In genomic region chr20:63108247-63108646, GRCh38 we compare ENCODE assay signal across 18 cellular contexts.
DNase-seq lines count a peak whose midpoint lies in the region; ATAC-seq, FAIRE-seq and TF ChIP-seq lines count a peak whose summit lies in the region.
"Had no signal": no experiment of that assay in that cellular context is flagged by ENCODE, and none has a peak within 500 bp of the region (broad histone marks: within the 10 kb centered on the region; RNA-seq: fewer than 3 reads in every experiment).

No MANE protein-coding gene starts in this region.

- POLR2A ChIA-PET in HepG2 (lab: Yijun Ruan, JAX) = no interaction called here

- no peak for TF ChIP-seq RAD21 in HepG2 (CRISPR knock-in tag; IDR thresholded peaks at IDR 0.05)

- H3K4me1 ChIP-seq in heart left ventricle (no peaks in the 10 kb centered on the region), right atrium auricular region (no peaks in the 10 kb centered on the region), RWPE2 (ENCODE audit: insufficient read depth, poor library complexity, severe bottlenecking) (no peaks in the 10 kb centered on the region), HepG2 (ENCODE audit: insufficient read depth, low read length) (no peaks in the 10 kb centered on the region), spleen (no peaks in the 10 kb centered on the region)

- no TSS peak for BruUV-seq in HepG2 (replicated peaks; lab: Mats Ljungman, UMichigan)

- intact Hi-C loops in heart left ventricle (cut with DNase I) = no loop called here
- intact Hi-C loops in HepG2 (cut with micrococcal nuclease; ENCODE audit: unreplicated experiment) = no loop called here
- intact Hi-C loops in spleen (cut with DNase I; ENCODE audit: low total_unique reads) = no loop called here

- peaks cover 0 to 26% (median 7%) of the 10 kb centered on the region in 12 donors for H3K9me3 ChIP-seq in heart left ventricle
- peaks cover 0 to 30% of the 10 kb centered on the region in 2 donors for H3K9me3 ChIP-seq in right atrium auricular region
- peaks cover 7% of the 10 kb centered on the region for H3K9me3 ChIP-seq in RWPE2 (ENCODE audit: severe bottlenecking)
- H3K9me3 ChIP-seq in HepG2 (ENCODE audit: low read length) = 0 out of 2 replicates have a peak, but pooled peaks cover 4% of the 10 kb centered on the region
- peaks cover 0 to 65% (median 36%) of the 10 kb centered on the region in 8 donors for H3K9me3 ChIP-seq in spleen

- 0 out of 2 replicates have a peak, but pooled peaks cover 11% of the 10 kb centered on the region for H4K20me1 ChIP-seq in HepG2 (ENCODE audit: insufficient read depth, low read length)
- H4K20me1 ChIP-seq: BLaER1 had no signal

- TF ChIP-seq POLR2A in heart left ventricle (IDR thresholded peaks at IDR 0.05) (no peak), HepG2 (IDR thresholded peaks at IDR 0.05; ENCODE audit: insufficient read depth in 1 of 2, low read depth in 2 of 2, low read length in 2 of 2) (no peak), spleen (IDR thresholded peaks at IDR 0.05) (no peak)

- H3K27ac ChIP-seq in heart left ventricle (no peak overlapping the region), right atrium auricular region (no peak overlapping the region), RWPE2 (ENCODE audit: poor library complexity, severe bottlenecking) (no peak overlapping the region), HepG2 (ENCODE audit: extremely low read length, insufficient read depth, low read length) (no peak overlapping the region), spleen (no peak overlapping the region)

- no peak overlapping the region for H3K9ac ChIP-seq in HepG2 (ENCODE audit: insufficient read depth, low read depth, low read length)
- H3K9ac ChIP-seq: BLaER1 had no signal

- no peaks in the 10 kb centered on the region for H3K79me2 ChIP-seq in HepG2 (ENCODE audit: insufficient read depth, low read length)

- H3K36me3 ChIP-seq in heart left ventricle (no peaks in the 10 kb centered on the region), right atrium auricular region (no peaks in the 10 kb centered on the region), RWPE2 (ENCODE audit: low read depth) (no peaks in the 10 kb centered on the region), HepG2 (replicated peaks in 1 of 2; ENCODE audit: control insufficient read depth in 1 of 2, insufficient read depth in 2 of 2, low read length in 2 of 2) (no peaks in the 10 kb centered on the region), spleen (no peaks in the 10 kb centered on the region)

- TF ChIP-seq CTCF in heart left ventricle (IDR thresholded peaks at IDR 0.05) (no peak), right atrium auricular region (IDR thresholded peaks at IDR 0.05) (no peak), RWPE2 (IDR thresholded peaks at IDR 0.05; ENCODE audit: poor library complexity, severe bottlenecking) (no peak), HepG2 (CRISPR knock-in tag; IDR thresholded peaks at IDR 0.05) (no peak), spleen (IDR thresholded peaks at IDR 0.05 in 8 of 11, conservative IDR thresholded peaks at IDR 0.05 in 3 of 11) (no peak)

- no peak for TF ChIP-seq EP300 in HepG2 (IDR thresholded peaks at IDR 0.05; ENCODE audit: low read depth in 2 of 2, low read length in 2 of 2)
- TF ChIP-seq EP300 in HepG2 (CRISPR knock-in tag; IDR thresholded peaks at IDR 0.05; ENCODE audit: borderline replicate concordance) = no peak

- no peak overlapping the region for H3K4me2 ChIP-seq in HepG2 (ENCODE audit: low read depth, low read length)

- WGBS in heart left ventricle, 4 donors = 77 to 87% (median 84%) methylated on average over 8 to 9 of the region's 9 CpGs
- WGBS in HepG2 (ENCODE audit: low lambda C conversion rate) = 46% methylated on average over 9 of the region's 9 CpGs
- WGBS in spleen, 5 donors = 83 to 92% (median 86%) methylated on average over 9 of the region's 9 CpGs

- DNase-seq in heart left ventricle = peak in 3 of 5 donors; percentile 6 to 27 (median 8)
- DNase-seq in right atrium auricular region (ENCODE audit: low spot score) = no peak
- DNase-seq in RWPE2 (ENCODE audit: low spot score) = peak; percentile 65
- no peak for DNase-seq in HepG2 (ENCODE audit: low spot score)
- peak; percentile 51 for DNase-seq in spleen
- no peak for DNase-seq in activated T-cell treated with anti-CD3 and anti-CD28 coated beads, Interleukin-2, amount 50 U/mL, for 1 hour
- no peak for DNase-seq in HK-2 (ENCODE audit: unreplicated experiment)
- DNase-seq: 8988T; Calu3; CD8-positive, alpha-beta T cell; DMS79 treated with DMSO at 0.1 percent for 48 hours; GF-D8; GOT3; H7; HFFc6 had no signal

- no peak for FAIRE-seq in HepG2 (lab: Jason Lieb, UNC)
- FAIRE-seq: HTR-8/SVneo had no signal

- H3K4me3 ChIP-seq in heart left ventricle = no peak overlapping the region
- no peak overlapping the region for H3K4me3 ChIP-seq in right atrium auricular region
- H3K4me3 ChIP-seq in RWPE2 (ENCODE audit: severe bottlenecking) = no peak overlapping the region
- no peak overlapping the region for H3K4me3 ChIP-seq in HepG2 (replicated peaks in 1 of 3; ENCODE audit: insufficient read depth in 1 of 3, low read depth in 2 of 3, low read length in 3 of 3)
- H3K4me3 ChIP-seq in spleen = no peak overlapping the region
- H3K4me3 ChIP-seq: BLaER1 had no signal

- CTCF ChIA-PET in HepG2 (lab: Yijun Ruan, JAX; ENCODE audit: low intra/inter-chr PET ratio, low total read pairs) = no interaction called here

- H3K27me3 ChIP-seq in heart left ventricle (peaks cover 0 to 11% (median 2%) of the 10 kb centered on the region in 9 donors), right atrium auricular region (no peaks in the 10 kb centered on the region), RWPE2 (ENCODE audit: insufficient read depth, poor library complexity, severe bottlenecking) (peaks cover 11% of the 10 kb centered on the region), HepG2 (ENCODE audit: control insufficient read depth in 1 of 2, insufficient read depth in 2 of 2, low read length in 2 of 2) (peaks cover 3 to 44% of the 10 kb centered on the region in 2 experiments; a peak in 3 of 5 replicates), spleen (replicated peaks in 1 of 7) (peaks cover 0 to 48% (median 0%) of the 10 kb centered on the region in 7 donors)
- H3K27me3 ChIP-seq: BLaER1 had no signal

- no peak overlapping the region for H2AFZ ChIP-seq in HepG2 (ENCODE audit: low read length)

- in situ Hi-C loops in HepG2 (cut with HindIII; ENCODE audit: extremely low pct_ligation_motif_present, low pct_unique_long_range_greater_than_20kb) = no loop called here

- ATAC-seq in heart left ventricle (no peak), RWPE2 (ENCODE audit: low read depth) (no peak), HepG2 (no peak)
- ATAC-seq: CD8-positive, alpha-beta T cell; HCT116 had no signal

TF ChIP-seq in HepG2, 621 proteins besides CTCF, POLR2A, EP300 and RAD21:
- TF ChIP-seq ZNF264 (CRISPR knock-in tag; IDR thresholded peaks at IDR 0.05) (peak; percentile 86), ZNF337 (CRISPR knock-in tag; IDR thresholded peaks at IDR 0.05; ENCODE audit: borderline replicate concordance, low read depth) (no peak)

Comparison
In these comparisons a context has a peak if more than half of its experiments do, and no peak if none do; other contexts are left out.
1. DNase-seq: peak in heart left ventricle (3 of 5), RWPE2 (single experiment) and spleen (single experiment); none in right atrium auricular region (single experiment), HepG2 (single experiment), activated T-cell treated with anti-CD3 and anti-CD28 coated beads, Interleukin-2, amount 50 U/mL, for 1 hour (single experiment) and HK-2 (single experiment).